Comparison of ENCODE assay signal across 22 cellular contexts in genomic region chr4:10056334-10057022, GRCh38. TPM values are rescaled to one million over a fixed set of nuclear protein-coding genes. Genes with fewer than 3 reads are reported as not detected.
DNase-seq lines count a peak whose midpoint lies in the region; ATAC-seq, FAIRE-seq and TF ChIP-seq lines count a peak whose summit lies in the region.
"Had no signal": no experiment of that assay in that cellular context is flagged by ENCODE, and none has a peak within 500 bp of the region (broad histone marks: within the 10 kb centered on the region; RNA-seq: fewer than 3 reads in every experiment).

No MANE protein-coding gene starts in this region.

- no peaks in the 10 kb centered on the region for H3K27me3 ChIP-seq in gastroesophageal sphincter
- no peaks in the 10 kb centered on the region for H3K27me3 ChIP-seq in pancreas
- H3K27me3 ChIP-seq: MG63 had no signal

- H3K36me3 ChIP-seq in gastroesophageal sphincter (peaks cover 0 to 3% of the 10 kb centered on the region in 2 donors), pancreas (no peaks in the 10 kb centered on the region)
- H3K36me3 ChIP-seq: MG63 had no signal

- peak; percentile 9 for DNase-seq in COR-L47 (lab: John Stamatoyannopoulos, UW)
- peak; percentile 27 for DNase-seq in astrocyte of the cerebellum (ENCODE audit: low read depth)
- DNase-seq in pancreas, result peak in 2 of 6 donors; percentile 32 to 33
- no peak for DNase-seq in NCI-H1105 treated with DMSO at 0.1 percent for 48 hours (lab: John Stamatoyannopoulos, UW)
- no peak for DNase-seq in NCI-H226
- DNase-seq in hippocampal formation (lab: John Stamatoyannopoulos, UW), result no peak
- DNase-seq: CD8-positive, alpha-beta memory T cell; MG63; NCI-H1048; NCI-H1436 treated with DMSO at 0.1 percent for 48 hours; NCI-H2029; NCI-H2227 treated with DMSO at 0.1 percent for 48 hours; NCI-H510A treated with DMSO at 0.1 percent for 48 hours; NCI-H774; NK-92 treated with Interleukin-12 subunit alpha and Interleukin-12 subunit beta, amount 100 ng/mL, for 24 hours; SHP77 treated with DMSO at 0.1 percent for 48 hours had no signal

- TF ChIP-seq CTCF in astrocyte of the cerebellum (IDR thresholded peaks at IDR 0.05; ENCODE audit: low read depth, low read length, missing control alignments) (no peak), gastroesophageal sphincter (IDR thresholded peaks at IDR 0.05) (no peak), pancreas (IDR thresholded peaks at IDR 0.05) (no peak)

- H3K9me3 ChIP-seq in gastroesophageal sphincter, result no peaks in the 10 kb centered on the region
- no peaks in the 10 kb centered on the region for H3K9me3 ChIP-seq in pancreas
- H3K9me3 ChIP-seq: MG63 had no signal

- ATAC-seq in gastroesophageal sphincter (peak; percentile 51), pancreas (peak; percentile 66 to 90 (median 86)), HG02798 (IDR thresholded peaks at IDR 0.05; ENCODE audit: poor library complexity, unreplicated experiment) (no peak)

- WGBS in gastroesophageal sphincter (ENCODE audit: low coverage in 1 of 2), 2 donors, result 57% methylated on average over 5 to 8 of the region's 8 CpGs
- WGBS in pancreas, 2 donors, result 44 to 51% methylated on average over 8 of the region's 8 CpGs

- no peak for FAIRE-seq in pancreas (lab: Jason Lieb, UNC)
- FAIRE-seq: A204.1, H54 had no signal

- no peak for TF ChIP-seq POLR2A in gastroesophageal sphincter (IDR thresholded peaks at IDR 0.05)

- no peak overlapping the region for H3K4me3 ChIP-seq in astrocyte of the cerebellum (ENCODE audit: low read depth, low read length)
- no peak overlapping the region for H3K4me3 ChIP-seq in gastroesophageal sphincter
- H3K4me3 ChIP-seq in pancreas, result no peak overlapping the region
- H3K4me3 ChIP-seq: MG63 had no signal

- no peak for TF ChIP-seq EP300 in gastroesophageal sphincter (IDR thresholded peaks at IDR 0.05)

- intact Hi-C loops in pancreas (cut with DNase I), result no loop called here

- H3K4me1 ChIP-seq in gastroesophageal sphincter (peaks cover 0 to 18% (median 3%) of the 10 kb centered on the region in 3 donors), pancreas (no peaks in the 10 kb centered on the region)

- in situ Hi-C loops in astrocyte of the cerebellum (cut with HindIII; ENCODE audit: low sequenced_read_pairs), result no loop called here

- peak overlapping the region in 1 of 4 donors; percentile 50 for H3K27ac ChIP-seq in gastroesophageal sphincter
- H3K27ac ChIP-seq in pancreas, result peak overlapping the region; percentile 44 to 61 (median 54)
- H3K27ac ChIP-seq: C4-2B, RWPE1 had no signal

RNA-seq across cellular contexts. Expression of gene SLC2A9, which starts 35.2 kb away (rescaled TPM):
- 1 to 10 TPM; 3.1 to 6.5 (median 4.3) TPM for total RNA-seq in gastroesophageal sphincter
- 1 to 10 TPM; 1.2 to 5.7 (median 2.6) TPM for total RNA-seq in pancreas
- 1 to 10 TPM; 1.9 to 2.2 TPM for polyA plus RNA-seq in pancreas

Comparison
In these comparisons a context has a peak if more than half of its experiments do, and no peak if none do; other contexts are left out.
1. DNase-seq: peak in COR-L47 (single experiment) and astrocyte of the cerebellum (single experiment); none in NCI-H1105 treated with DMSO at 0.1 percent for 48 hours (single experiment), NCI-H226 (single experiment) and hippocampal formation (0 of 2).